Comparison of ENCODE assay signal across 35 cellular contexts in genomic region chr10:76479103-76479790, GRCh38.
"Had no signal": no experiment of that assay in that cellular context is flagged by ENCODE, and none has a peak within 500 bp of the region (broad histone marks: within the 10 kb centered on the region; RNA-seq: fewer than 3 reads in every experiment).

No MANE protein-coding gene starts in this region.

- H3K4me1 ChIP-seq: breast epithelium had no signal

- H3K27ac ChIP-seq: adrenal gland, brain microvascular endothelial cell, breast epithelium, VCaP had no signal

- H3K9me3 Mint-ChIP-seq: activated CD4-positive, alpha-beta T cell treated with anti-CD3 and anti-CD28 coated beads, Interleukin-2, amount 10 ng/mL, durations not matched to agents 24 days and 14 days; activated naive CD8-positive, alpha-beta T cell treated with anti-CD3 and anti-CD28 coated beads for 36 hours; activated T-helper 1 cell treated with anti-CD3 and anti-CD28 coated beads, Interleukin-12 subunit alpha, Interleukin-12 subunit beta, Interleukin-2, Interleukin-4 antibody, amounts not matched to agents 30 ng/mL and 10 ng/mL and 1 ng/mL, durations not matched to agents 14 hours and 24 hours and 36 hours; T-helper 1 cell treated with Interleukin-12 subunit alpha and Interleukin-12 subunit beta and Interleukin-4 antibody, amounts not matched to agents 30 μg/mL and 1 μg/mL, for 36 hours had no signal

- H3K9me3 ChIP-seq: breast epithelium had no signal

- H3K36me3 ChIP-seq: adrenal gland, ascending aorta, brain microvascular endothelial cell, breast epithelium had no signal

- H3K4me3 Mint-ChIP-seq: activated B cell treated with CpG ODN at 0.5 μM for 24 hours; activated CD4-positive, alpha-beta memory T cell treated with anti-CD3 and anti-CD28 coated beads, Interleukin-2, amount 10 ng/mL, durations not matched to agents 7 days and 5 days; activated CD4-positive, alpha-beta T cell treated with anti-CD3 and anti-CD28 coated beads, Interleukin-2, amount 10 ng/mL, durations not matched to agents 24 days and 14 days; activated CD8-positive, alpha-beta memory T cell treated with anti-CD3 and anti-CD28 coated beads, Interleukin-2, amount 10 ng/mL, durations not matched to agents 7 days and 5 days; activated CD8-positive, alpha-beta T cell treated with anti-CD3 and anti-CD28 coated beads, Interleukin-2, amount 10 ng/mL, durations not matched to agents 7 days and 5 days; activated naive CD4-positive, alpha-beta T cell treated with anti-CD3 and anti-CD28 coated beads for 36 hours; activated naive CD8-positive, alpha-beta T cell treated with anti-CD3 and anti-CD28 coated beads for 36 hours; activated T-cell treated with anti-CD3 and anti-CD28 coated beads, Interleukin-2, amount 50 U/mL, for 24 hours; activated T-cell treated with anti-CD3 and anti-CD28 coated beads, Interleukin-2, amount 50 U/mL, for 72 hours; activated T-helper 1 cell treated with anti-CD3 and anti-CD28 coated beads, Interleukin-12 subunit alpha, Interleukin-12 subunit beta, Interleukin-2, Interleukin-4 antibody, amounts not matched to agents 30 ng/mL and 10 ng/mL and 1 ng/mL, durations not matched to agents 14 hours and 24 hours and 36 hours; activated T-helper 17 cell treated with anti-CD3 and anti-CD28 coated beads, Interleukin-2, amount 50 U/mL, for 72 hours; T-helper 1 cell treated with Interleukin-12 subunit alpha and Interleukin-12 subunit beta and Interleukin-4 antibody, amounts not matched to agents 30 μg/mL and 1 μg/mL, for 36 hours; T-helper 2 cell treated with Interferon-gamma antibody and Interleukin-4, amounts not matched to agents 5 μg/mL and 100 μg/mL, for 36 hours had no signal

- H3K27me3 ChIP-seq: adrenal gland, ascending aorta, brain microvascular endothelial cell, breast epithelium had no signal

- H3K27me3 Mint-ChIP-seq: activated B cell treated with CpG ODN at 0.5 μM for 24 hours; activated CD4-positive, alpha-beta memory T cell treated with anti-CD3 and anti-CD28 coated beads, Interleukin-2, amount 10 ng/mL, durations not matched to agents 7 days and 5 days; activated CD4-positive, alpha-beta T cell treated with anti-CD3 and anti-CD28 coated beads, Interleukin-2, amount 10 ng/mL, durations not matched to agents 24 days and 14 days; activated CD8-positive, alpha-beta memory T cell treated with anti-CD3 and anti-CD28 coated beads, Interleukin-2, amount 10 ng/mL, durations not matched to agents 7 days and 5 days; activated naive CD8-positive, alpha-beta T cell treated with anti-CD3 and anti-CD28 coated beads for 36 hours; activated T-cell treated with anti-CD3 and anti-CD28 coated beads, Interleukin-2, amount 50 U/mL, for 24 hours; activated T-helper 17 cell treated with anti-CD3 and anti-CD28 coated beads, Interleukin-2, amount 50 U/mL, for 72 hours had no signal

- ATAC-seq: activated CD8-positive, alpha-beta memory T cell treated with anti-CD3 and anti-CD28 coated beads, Interleukin-2, amount 10 ng/mL, durations not matched to agents 7 days and 5 days; activated CD8-positive, alpha-beta T cell treated with anti-CD3 and anti-CD28 coated beads, Interleukin-2, amount 10 ng/mL, durations not matched to agents 7 days and 5 days; activated naive CD4-positive, alpha-beta T cell treated with anti-CD3 and anti-CD28 coated beads, Interleukin-2, amount 50 U/mL, for 72 hours; activated T-cell treated with anti-CD3 and anti-CD28 coated beads, Interleukin-2, amount 50 U/mL, for 72 hours; activated T-helper 17 cell treated with anti-CD3 and anti-CD28 coated beads, Interleukin-2, amount 50 U/mL, for 72 hours had no signal

- H3K36me3 Mint-ChIP-seq: activated CD8-positive, alpha-beta memory T cell treated with anti-CD3 and anti-CD28 coated beads, Interleukin-2, amount 10 ng/mL, durations not matched to agents 7 days and 5 days; activated naive CD4-positive, alpha-beta T cell treated with anti-CD3 and anti-CD28 coated beads, Interleukin-2, amount 50 U/mL, for 72 hours; activated naive CD8-positive, alpha-beta T cell treated with anti-CD3 and anti-CD28 coated beads for 36 hours had no signal

- H3K4me1 Mint-ChIP-seq: activated B cell treated with CpG ODN at 0.5 μM for 24 hours; activated CD4-positive, alpha-beta memory T cell treated with anti-CD3 and anti-CD28 coated beads, Interleukin-2, amount 10 ng/mL, durations not matched to agents 7 days and 5 days; activated CD4-positive, alpha-beta T cell treated with anti-CD3 and anti-CD28 coated beads, Interleukin-2, amount 10 ng/mL, durations not matched to agents 24 days and 14 days; activated CD8-positive, alpha-beta memory T cell treated with anti-CD3 and anti-CD28 coated beads, Interleukin-2, amount 10 ng/mL, durations not matched to agents 7 days and 5 days; activated naive CD8-positive, alpha-beta T cell treated with anti-CD3 and anti-CD28 coated beads for 36 hours; activated T-helper 17 cell treated with anti-CD3 and anti-CD28 coated beads, Interleukin-2, amount 50 U/mL, for 72 hours had no signal

- FAIRE-seq: TTC549 had no signal

- H3K4me3 ChIP-seq: adrenal gland, ascending aorta, breast epithelium had no signal

- DNase-seq: activated B cell treated with CpG ODN at 0.5 μM for 24 hours; activated CD4-positive, alpha-beta memory T cell treated with anti-CD3 and anti-CD28 coated beads, Interleukin-2, amount 10 ng/mL, durations not matched to agents 7 days and 5 days; activated CD4-positive, alpha-beta T cell treated with anti-CD3 and anti-CD28 coated beads for 4 hours; activated CD4-positive, alpha-beta T cell treated with anti-CD3 and anti-CD28 coated beads, Interleukin-2, amount 10 ng/mL, durations not matched to agents 24 days and 14 days; activated CD4-positive, alpha-beta T cell treated with anti-CD3 and anti-CD28 coated beads, Interleukin-2, amount 50 U/mL, for 48 hours; activated CD4-positive, CD25-positive, alpha-beta regulatory T cell treated with anti-CD3 and anti-CD28 coated beads, Interleukin-2, amount 50 U/mL, for 72 hours; activated CD8-positive, alpha-beta memory T cell treated with anti-CD3 and anti-CD28 coated beads for 24 hours; activated CD8-positive, alpha-beta memory T cell treated with anti-CD3 and anti-CD28 coated beads, Interleukin-2, amount 10 ng/mL, durations not matched to agents 7 days and 5 days; activated CD8-positive, alpha-beta memory T cell treated with anti-CD3 and anti-CD28 coated beads, Interleukin-2, amount 50 U/mL, for 48 hours; activated CD8-positive, alpha-beta T cell treated with anti-CD3 and anti-CD28 coated beads, Interleukin-2, amount 10 ng/mL, durations not matched to agents 7 days and 5 days; activated effector memory CD4-positive, alpha-beta T cell treated with anti-CD3 and anti-CD28 coated beads, Interleukin-2, amount 50 U/mL, for 16 hours; activated gamma-delta T cell treated with Interleukin-2 at 50 U/mL for 16 hours; activated naive CD4-positive, alpha-beta T cell; activated naive CD4-positive, alpha-beta T cell treated with anti-CD3 and anti-CD28 coated beads for 36 hours; activated naive CD4-positive, alpha-beta T cell treated with anti-CD3 and anti-CD28 coated beads, Interleukin-2, amount 50 U/mL, for 16 hours; activated naive CD8-positive, alpha-beta T cell treated with anti-CD3 and anti-CD28 coated beads for 36 hours; activated T-cell treated with anti-CD3 and anti-CD28 coated beads, Interleukin-2, amount 50 U/mL, for 24 hours; activated T-cell treated with anti-CD3 and anti-CD28 coated beads, Interleukin-2, amount 50 U/mL, for 72 hours; adrenal gland; amniotic stem cell; brain microvascular endothelial cell; central memory CD4-positive, alpha-beta T cell; SW 1271; T-helper 1 cell; T-helper 2 cell; T-helper 9 cell had no signal

- H3K27ac Mint-ChIP-seq: activated B cell treated with CpG ODN at 0.5 μM for 24 hours; activated CD4-positive, alpha-beta memory T cell treated with anti-CD3 and anti-CD28 coated beads, Interleukin-2, amount 10 ng/mL, durations not matched to agents 7 days and 5 days; activated CD4-positive, alpha-beta T cell treated with anti-CD3 and anti-CD28 coated beads, Interleukin-2, amount 10 ng/mL, durations not matched to agents 24 days and 14 days; activated CD8-positive, alpha-beta memory T cell treated with anti-CD3 and anti-CD28 coated beads, Interleukin-2, amount 10 ng/mL, durations not matched to agents 7 days and 5 days; activated CD8-positive, alpha-beta T cell treated with anti-CD3 and anti-CD28 coated beads, Interleukin-2, amount 10 ng/mL, durations not matched to agents 7 days and 5 days; activated naive CD4-positive, alpha-beta T cell treated with anti-CD3 and anti-CD28 coated beads for 36 hours; activated naive CD4-positive, alpha-beta T cell treated with anti-CD3 and anti-CD28 coated beads, Interleukin-2, amount 50 U/mL, for 72 hours; activated naive CD8-positive, alpha-beta T cell treated with anti-CD3 and anti-CD28 coated beads for 36 hours; activated T-cell treated with anti-CD3 and anti-CD28 coated beads, Interleukin-2, amount 50 U/mL, for 24 hours; activated T-cell treated with anti-CD3 and anti-CD28 coated beads, Interleukin-2, amount 50 U/mL, for 72 hours; activated T-helper 1 cell treated with anti-CD3 and anti-CD28 coated beads, Interleukin-12 subunit alpha, Interleukin-12 subunit beta, Interleukin-2, Interleukin-4 antibody, amounts not matched to agents 30 ng/mL and 10 ng/mL and 1 ng/mL, durations not matched to agents 14 hours and 24 hours and 36 hours; activated T-helper 17 cell treated with anti-CD3 and anti-CD28 coated beads, Interleukin-2, amount 50 U/mL, for 72 hours; T-helper 1 cell treated with Interleukin-12 subunit alpha and Interleukin-12 subunit beta and Interleukin-4 antibody, amounts not matched to agents 30 μg/mL and 1 μg/mL, for 36 hours; T-helper 2 cell treated with Interferon-gamma antibody and Interleukin-4, amounts not matched to agents 5 μg/mL and 100 μg/mL, for 36 hours had no signal
